Comparison of ENCODE assay signal across 3 cellular contexts in the genomic region with DNA sequence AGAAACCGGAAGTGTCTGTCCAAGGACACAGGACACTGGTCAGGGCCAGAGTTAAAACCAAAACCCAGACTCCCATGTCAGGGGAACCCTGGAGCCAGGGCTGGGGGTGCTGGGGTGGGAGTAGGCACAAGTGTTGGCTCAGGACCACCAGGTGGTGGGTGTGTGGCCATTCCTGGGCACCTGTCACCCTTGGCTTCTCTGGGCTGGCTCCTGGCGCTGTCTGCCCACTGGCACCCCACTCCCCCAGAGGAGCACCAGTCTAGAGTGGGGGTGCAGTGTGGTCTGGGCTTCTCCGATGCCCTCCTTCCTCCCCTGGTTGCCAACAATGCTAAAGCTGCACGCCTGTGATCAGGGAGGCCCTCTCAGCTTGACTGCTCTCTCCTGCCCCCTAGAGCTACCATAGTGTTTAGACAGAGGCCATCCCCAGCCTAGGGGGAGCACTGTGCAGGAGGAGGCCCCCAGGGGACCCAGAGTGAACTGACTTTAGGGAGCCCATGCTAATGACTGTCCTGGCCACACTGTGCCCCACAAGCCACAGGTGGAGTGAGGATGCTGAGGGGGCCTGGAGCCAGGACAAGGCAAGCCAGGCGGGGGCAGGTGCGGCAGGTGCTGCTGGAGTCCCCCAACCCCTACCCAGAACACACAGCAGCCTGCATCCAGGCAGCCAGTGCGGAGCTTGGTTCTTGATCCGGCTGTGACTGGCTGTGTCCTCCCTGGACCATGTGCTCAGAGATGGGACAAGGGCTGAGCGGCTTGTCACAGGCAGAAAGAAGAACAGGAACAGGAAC.
TF ChIP-seq lines count a peak whose summit lies in the region.

No MANE protein-coding gene starts in this region.

TF ChIP-seq in A549, 52 proteins besides CTCF, POLR2A, EP300 and RAD21:
- TF ChIP-seq REST (IDR thresholded peaks at IDR 0.05), result no peak
- TF ChIP-seq CBX8 (IDR thresholded peaks at IDR 0.05), result no peak

TF ChIP-seq in HEK293, 187 proteins besides CTCF, POLR2A, EP300 and RAD21 (continued from another document and continues in another):
- TF ChIP-seq, protein P1, sequence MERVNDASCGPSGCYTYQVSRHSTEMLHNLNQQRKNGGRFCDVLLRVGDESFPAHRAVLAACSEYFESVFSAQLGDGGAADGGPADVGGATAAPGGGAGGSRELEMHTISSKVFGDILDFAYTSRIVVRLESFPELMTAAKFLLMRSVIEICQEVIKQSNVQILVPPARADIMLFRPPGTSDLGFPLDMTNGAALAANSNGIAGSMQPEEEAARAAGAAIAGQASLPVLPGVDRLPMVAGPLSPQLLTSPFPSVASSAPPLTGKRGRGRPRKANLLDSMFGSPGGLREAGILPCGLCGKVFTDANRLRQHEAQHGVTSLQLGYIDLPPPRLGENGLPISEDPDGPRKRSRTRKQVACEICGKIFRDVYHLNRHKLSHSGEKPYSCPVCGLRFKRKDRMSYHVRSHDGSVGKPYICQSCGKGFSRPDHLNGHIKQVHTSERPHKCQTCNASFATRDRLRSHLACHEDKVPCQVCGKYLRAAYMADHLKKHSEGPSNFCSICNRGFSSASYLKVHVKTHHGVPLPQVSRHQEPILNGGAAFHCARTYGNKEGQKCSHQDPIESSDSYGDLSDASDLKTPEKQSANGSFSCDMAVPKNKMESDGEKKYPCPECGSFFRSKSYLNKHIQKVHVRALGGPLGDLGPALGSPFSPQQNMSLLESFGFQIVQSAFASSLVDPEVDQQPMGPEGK (tag by site-specific recombination; IDR thresholded peaks at IDR 0.05), result peak; percentile 82
- TF ChIP-seq GLIS1 (tag by site-specific recombination; IDR thresholded peaks at IDR 0.05) (peak; percentile 50), ZNF10 (tag by site-specific recombination; IDR thresholded peaks at IDR 0.05) (no peak), ZNF155 (tag by site-specific recombination; IDR thresholded peaks at IDR 0.05) (no peak), BCL11A (tag by site-specific recombination; IDR thresholded peaks at IDR 0.05; ENCODE audit: low read depth) (no peak), ZNF555 (tag by site-specific recombination; conservative IDR thresholded peaks at IDR 0.05) (no peak), ZNF146 (tag by site-specific recombination; IDR thresholded peaks at IDR 0.05) (no peak), SCRT1 (tag by site-specific recombination; IDR thresholded peaks at IDR 0.05; ENCODE audit: borderline replicate concordance) (peak; percentile 33; the same call in 1 of the 2 replicates), ZNF133 (tag by site-specific recombination; IDR thresholded peaks at IDR 0.05) (no peak), BCL6B (tag by site-specific recombination; IDR thresholded peaks at IDR 0.05) (no peak), ZNF664 (tag by site-specific recombination; IDR thresholded peaks at IDR 0.05) (no peak), ZNF114 (tag by site-specific recombination; IDR thresholded peaks at IDR 0.05) (no peak), ZNF266 (tag by site-specific recombination; IDR thresholded peaks at IDR 0.05; ENCODE audit: low read depth) (no peak), ZNF121 (tag by site-specific recombination; IDR thresholded peaks at IDR 0.05) (no peak), ZNF23 (tag by site-specific recombination; IDR thresholded peaks at IDR 0.05; ENCODE audit: borderline replicate concordance) (no peak), OVOL3 (tag by site-specific recombination; IDR thresholded peaks at IDR 0.05) (no peak), GLIS2 (tag by site-specific recombination; IDR thresholded peaks at IDR 0.05) (peak; percentile 75), ZNF510 (tag by site-specific recombination; IDR thresholded peaks at IDR 0.05; ENCODE audit: insufficient replicate concordance) (no peak), ZNF449 (tag by site-specific recombination; IDR thresholded peaks at IDR 0.05) (no peak), ZBTB17 (tag by site-specific recombination; IDR thresholded peaks at IDR 0.05) (peak; percentile 33; the same call in 1 of the 2 replicates), ZFP37 (tag by site-specific recombination; IDR thresholded peaks at IDR 0.05) (no peak), ZNF629 (tag by site-specific recombination; IDR thresholded peaks at IDR 0.05) (no peak)
- TF ChIP-seq, protein P2, sequence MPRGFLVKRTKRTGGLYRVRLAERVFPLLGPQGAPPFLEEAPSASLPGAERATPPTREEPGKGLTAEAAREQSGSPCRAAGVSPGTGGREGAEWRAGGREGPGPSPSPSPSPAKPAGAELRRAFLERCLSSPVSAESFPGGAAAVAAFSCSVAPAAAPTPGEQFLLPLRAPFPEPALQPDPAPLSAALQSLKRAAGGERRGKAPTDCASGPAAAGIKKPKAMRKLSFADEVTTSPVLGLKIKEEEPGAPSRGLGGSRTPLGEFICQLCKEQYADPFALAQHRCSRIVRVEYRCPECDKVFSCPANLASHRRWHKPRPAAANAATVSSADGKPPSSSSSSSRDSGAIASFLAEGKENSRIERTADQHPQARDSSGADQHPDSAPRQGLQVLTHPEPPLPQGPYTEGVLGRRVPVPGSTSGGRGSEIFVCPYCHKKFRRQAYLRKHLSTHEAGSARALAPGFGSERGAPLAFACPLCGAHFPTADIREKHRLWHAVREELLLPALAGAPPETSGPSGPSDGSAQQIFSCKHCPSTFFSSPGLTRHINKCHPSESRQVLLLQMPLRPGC (tag by site-specific recombination; IDR thresholded peaks at IDR 0.05), result no peak
- TF ChIP-seq, protein P3, sequence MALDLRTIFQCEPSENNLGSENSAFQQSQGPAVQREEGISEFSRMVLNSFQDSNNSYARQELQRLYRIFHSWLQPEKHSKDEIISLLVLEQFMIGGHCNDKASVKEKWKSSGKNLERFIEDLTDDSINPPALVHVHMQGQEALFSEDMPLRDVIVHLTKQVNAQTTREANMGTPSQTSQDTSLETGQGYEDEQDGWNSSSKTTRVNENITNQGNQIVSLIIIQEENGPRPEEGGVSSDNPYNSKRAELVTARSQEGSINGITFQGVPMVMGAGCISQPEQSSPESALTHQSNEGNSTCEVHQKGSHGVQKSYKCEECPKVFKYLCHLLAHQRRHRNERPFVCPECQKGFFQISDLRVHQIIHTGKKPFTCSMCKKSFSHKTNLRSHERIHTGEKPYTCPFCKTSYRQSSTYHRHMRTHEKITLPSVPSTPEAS (tag by site-specific recombination; IDR thresholded peaks at IDR 0.05), result no peak

TF ChIP-seq in K562, 482 proteins besides CTCF, POLR2A, EP300 and RAD21 (continued from another document and continues in another):
- TF ChIP-seq, protein P4, sequence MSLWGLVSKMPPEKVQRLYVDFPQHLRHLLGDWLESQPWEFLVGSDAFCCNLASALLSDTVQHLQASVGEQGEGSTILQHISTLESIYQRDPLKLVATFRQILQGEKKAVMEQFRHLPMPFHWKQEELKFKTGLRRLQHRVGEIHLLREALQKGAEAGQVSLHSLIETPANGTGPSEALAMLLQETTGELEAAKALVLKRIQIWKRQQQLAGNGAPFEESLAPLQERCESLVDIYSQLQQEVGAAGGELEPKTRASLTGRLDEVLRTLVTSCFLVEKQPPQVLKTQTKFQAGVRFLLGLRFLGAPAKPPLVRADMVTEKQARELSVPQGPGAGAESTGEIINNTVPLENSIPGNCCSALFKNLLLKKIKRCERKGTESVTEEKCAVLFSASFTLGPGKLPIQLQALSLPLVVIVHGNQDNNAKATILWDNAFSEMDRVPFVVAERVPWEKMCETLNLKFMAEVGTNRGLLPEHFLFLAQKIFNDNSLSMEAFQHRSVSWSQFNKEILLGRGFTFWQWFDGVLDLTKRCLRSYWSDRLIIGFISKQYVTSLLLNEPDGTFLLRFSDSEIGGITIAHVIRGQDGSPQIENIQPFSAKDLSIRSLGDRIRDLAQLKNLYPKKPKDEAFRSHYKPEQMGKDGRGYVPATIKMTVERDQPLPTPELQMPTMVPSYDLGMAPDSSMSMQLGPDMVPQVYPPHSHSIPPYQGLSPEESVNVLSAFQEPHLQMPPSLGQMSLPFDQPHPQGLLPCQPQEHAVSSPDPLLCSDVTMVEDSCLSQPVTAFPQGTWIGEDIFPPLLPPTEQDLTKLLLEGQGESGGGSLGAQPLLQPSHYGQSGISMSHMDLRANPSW (CRISPR knock-in tag; IDR thresholded peaks at IDR 0.05), result no peak
- TF ChIP-seq ZKSCAN3 (CRISPR knock-in tag; IDR thresholded peaks at IDR 0.05) (no peak), ARID4B (CRISPR knock-in tag; IDR thresholded peaks at IDR 0.05) (no peak), CBFA2T3 (IDR thresholded peaks at IDR 0.05) (no peak), SRF (CRISPR knock-in tag; IDR thresholded peaks at IDR 0.05) (no peak), LARP7 (IDR thresholded peaks at IDR 0.05) (no peak), HDAC2 (IDR thresholded peaks at IDR 0.05) (no peak), JUN (IDR thresholded peaks at IDR 0.05; ENCODE audit: borderline replicate concordance, low read depth, low read length) (no peak), JUN (CRISPR knock-in tag; IDR thresholded peaks at IDR 0.05; ENCODE audit: borderline replicate concordance) (0 out of 2 replicates have a peak, but pooled peaks have one; percentile 39), JUND (IDR thresholded peaks at IDR 0.05; ENCODE audit: borderline replicate concordance, low read depth, low read length) (peak; percentile 30; the same call in 1 of the 2 replicates), JUND (tag; IDR thresholded peaks at IDR 0.05; ENCODE audit: borderline replicate concordance, low read depth, low read length) (no peak), BCOR (IDR thresholded peaks at IDR 0.05) (no peak), RB1 (IDR thresholded peaks at IDR 0.05; ENCODE audit: low read depth) (0 out of 2 replicates have a peak, but pooled peaks have one; percentile 13), ZNF584 (CRISPR knock-in tag; IDR thresholded peaks at IDR 0.05; ENCODE audit: low read depth) (no peak), TEAD1 (CRISPR knock-in tag; IDR thresholded peaks at IDR 0.05) (0 out of 4 replicates have a peak, but pooled peaks of 1 of the 2 experiments have one; percentile 36), L3MBTL2 (IDR thresholded peaks at IDR 0.05) (0 out of 2 replicates have a peak, but pooled peaks have one; percentile 28), BMI1 (IDR thresholded peaks at IDR 0.05; ENCODE audit: low read length) (no peak), RBM17 (IDR thresholded peaks at IDR 0.05; ENCODE audit: borderline replicate concordance, low read depth, low read length) (no peak), CTBP1 (IDR thresholded peaks at IDR 0.05; ENCODE audit: borderline replicate concordance) (peak; percentile 19; the same call in 1 of the 2 replicates), FOXA1 (IDR thresholded peaks at IDR 0.05; ENCODE audit: borderline replicate concordance) (no peak), ZNF79 (CRISPR knock-in tag; IDR thresholded peaks at IDR 0.05; ENCODE audit: low read depth) (no peak), SIN3B (IDR thresholded peaks at IDR 0.05; ENCODE audit: low read depth) (no peak)
- TF ChIP-seq, protein P5, sequence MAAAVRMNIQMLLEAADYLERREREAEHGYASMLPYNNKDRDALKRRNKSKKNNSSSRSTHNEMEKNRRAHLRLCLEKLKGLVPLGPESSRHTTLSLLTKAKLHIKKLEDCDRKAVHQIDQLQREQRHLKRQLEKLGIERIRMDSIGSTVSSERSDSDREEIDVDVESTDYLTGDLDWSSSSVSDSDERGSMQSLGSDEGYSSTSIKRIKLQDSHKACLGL (CRISPR knock-in tag; IDR thresholded peaks at IDR 0.05; ENCODE audit: borderline replicate concordance, poor library complexity, severe bottlenecking), result no peak
- TF ChIP-seq, protein P6, sequence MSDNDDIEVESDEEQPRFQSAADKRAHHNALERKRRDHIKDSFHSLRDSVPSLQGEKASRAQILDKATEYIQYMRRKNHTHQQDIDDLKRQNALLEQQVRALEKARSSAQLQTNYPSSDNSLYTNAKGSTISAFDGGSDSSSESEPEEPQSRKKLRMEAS (CRISPR knock-in tag; IDR thresholded peaks at IDR 0.05), result 0 out of 2 replicates have a peak, but pooled peaks have one; percentile 14
- TF ChIP-seq, protein P7, sequence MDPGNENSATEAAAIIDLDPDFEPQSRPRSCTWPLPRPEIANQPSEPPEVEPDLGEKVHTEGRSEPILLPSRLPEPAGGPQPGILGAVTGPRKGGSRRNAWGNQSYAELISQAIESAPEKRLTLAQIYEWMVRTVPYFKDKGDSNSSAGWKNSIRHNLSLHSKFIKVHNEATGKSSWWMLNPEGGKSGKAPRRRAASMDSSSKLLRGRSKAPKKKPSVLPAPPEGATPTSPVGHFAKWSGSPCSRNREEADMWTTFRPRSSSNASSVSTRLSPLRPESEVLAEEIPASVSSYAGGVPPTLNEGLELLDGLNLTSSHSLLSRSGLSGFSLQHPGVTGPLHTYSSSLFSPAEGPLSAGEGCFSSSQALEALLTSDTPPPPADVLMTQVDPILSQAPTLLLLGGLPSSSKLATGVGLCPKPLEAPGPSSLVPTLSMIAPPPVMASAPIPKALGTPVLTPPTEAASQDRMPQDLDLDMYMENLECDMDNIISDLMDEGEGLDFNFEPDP (CRISPR knock-in tag; IDR thresholded peaks at IDR 0.05), result no peak
- TF ChIP-seq, protein P8, sequence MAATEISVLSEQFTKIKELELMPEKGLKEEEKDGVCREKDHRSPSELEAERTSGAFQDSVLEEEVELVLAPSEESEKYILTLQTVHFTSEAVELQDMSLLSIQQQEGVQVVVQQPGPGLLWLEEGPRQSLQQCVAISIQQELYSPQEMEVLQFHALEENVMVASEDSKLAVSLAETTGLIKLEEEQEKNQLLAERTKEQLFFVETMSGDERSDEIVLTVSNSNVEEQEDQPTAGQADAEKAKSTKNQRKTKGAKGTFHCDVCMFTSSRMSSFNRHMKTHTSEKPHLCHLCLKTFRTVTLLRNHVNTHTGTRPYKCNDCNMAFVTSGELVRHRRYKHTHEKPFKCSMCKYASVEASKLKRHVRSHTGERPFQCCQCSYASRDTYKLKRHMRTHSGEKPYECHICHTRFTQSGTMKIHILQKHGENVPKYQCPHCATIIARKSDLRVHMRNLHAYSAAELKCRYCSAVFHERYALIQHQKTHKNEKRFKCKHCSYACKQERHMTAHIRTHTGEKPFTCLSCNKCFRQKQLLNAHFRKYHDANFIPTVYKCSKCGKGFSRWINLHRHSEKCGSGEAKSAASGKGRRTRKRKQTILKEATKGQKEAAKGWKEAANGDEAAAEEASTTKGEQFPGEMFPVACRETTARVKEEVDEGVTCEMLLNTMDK (IDR thresholded peaks at IDR 0.05; ENCODE audit: borderline replicate concordance, insufficient read depth, low read depth, low read length, poor library complexity, severe bottlenecking), result peak; percentile 42
